8 cellular contexts compared by ENCODE assay signal in the genomic region with DNA sequence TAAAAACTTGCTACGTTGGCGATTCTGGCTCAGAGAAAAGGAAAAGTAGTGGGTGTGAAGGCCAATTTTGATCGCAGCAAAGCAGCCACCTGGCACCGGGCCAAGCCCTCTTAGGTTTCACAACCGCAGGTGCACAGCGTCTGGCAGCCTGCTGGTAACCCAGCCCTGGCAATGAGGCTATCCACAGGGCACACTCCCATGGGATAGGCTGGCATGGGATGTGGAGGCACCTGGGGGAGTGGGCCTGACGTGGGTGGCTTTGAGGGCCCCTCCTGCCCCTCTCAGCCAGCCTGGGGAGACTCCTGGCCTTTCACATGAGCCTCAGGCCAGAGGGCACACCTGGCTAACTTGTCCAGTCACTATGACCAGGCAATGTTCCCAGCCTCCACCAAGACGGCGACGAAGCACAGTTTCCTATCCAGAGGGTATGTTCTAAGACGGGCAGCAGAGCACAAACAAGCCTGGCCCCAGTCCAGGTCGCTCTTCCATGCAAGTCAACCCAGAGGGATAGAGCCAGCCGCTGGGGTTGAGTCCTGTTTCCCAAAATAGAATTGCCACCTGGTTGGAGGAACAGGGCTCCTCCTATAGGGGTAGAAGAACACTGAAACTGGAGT. TPM values are rescaled to one million over a fixed set of nuclear protein-coding genes. Genes with fewer than 3 reads are reported as not detected.
A peak's percentile ranks its signal among the peaks of the same experiment; 100 is the strongest.
DNase-seq lines count a peak whose midpoint lies in the region; ATAC-seq and TF ChIP-seq lines count a peak whose summit lies in the region.

No MANE protein-coding gene starts in this region.

- H3K9me3 ChIP-seq in hepatocyte (ENCODE audit: low read depth) = no peaks in the 10 kb centered on the region
- H3K9me3 ChIP-seq in tibial nerve = no peaks in the 10 kb centered on the region

- TF ChIP-seq POLR2A in tibial nerve (IDR thresholded peaks at IDR 0.05) = no peak

- peaks cover 4% of the 10 kb centered on the region for H3K79me2 ChIP-seq in hepatocyte

- no peaks in the 10 kb centered on the region for H3K9me2 ChIP-seq in hepatocyte (replicated peaks; ENCODE audit: insufficient read depth)

- H3K4me3 ChIP-seq in hepatocyte = no peak overlapping the region
- H3K4me3 ChIP-seq in tibial nerve = no peak overlapping the region

- TF ChIP-seq CTCF in C4-2B (conservative IDR thresholded peaks at IDR 0.05) (no peak), hepatocyte (IDR thresholded peaks at IDR 0.05; ENCODE audit: poor library complexity) (no peak), tibial nerve (IDR thresholded peaks at IDR 0.05) (no peak)

- no peaks in the 10 kb centered on the region for H3K36me3 Mint-ChIP-seq in activated CD4-positive, alpha-beta T cell treated with anti-CD3 and anti-CD28 coated beads, Interleukin-2, amount 10 ng/mL, durations not matched to agents 24 days and 14 days (ENCODE audit: low read depth)

- peak; percentile 34 for ATAC-seq in GM21390 (IDR thresholded peaks at IDR 0.05; ENCODE audit: unreplicated experiment)
- no peak for ATAC-seq in GM21619 (IDR thresholded peaks at IDR 0.05; ENCODE audit: unreplicated experiment)

- H3K27me3 ChIP-seq in hepatocyte (no peaks in the 10 kb centered on the region), tibial nerve (no peaks in the 10 kb centered on the region)

- H3K4me2 ChIP-seq in hepatocyte = no peak overlapping the region

- H3K9me3 Mint-ChIP-seq in activated CD4-positive, alpha-beta T cell treated with anti-CD3 and anti-CD28 coated beads, Interleukin-2, amount 10 ng/mL, durations not matched to agents 24 days and 14 days = no peaks in the 10 kb centered on the region

- H4K20me1 ChIP-seq in hepatocyte (ENCODE audit: insufficient read depth, poor library complexity, severe bottlenecking) = no peaks in the 10 kb centered on the region

- H3K36me3 ChIP-seq in hepatocyte (replicated peaks; ENCODE audit: insufficient read depth, low read depth) = no peaks in the 10 kb centered on the region
- peaks cover 0 to 22% (median 0%) of the 10 kb centered on the region in 3 donors for H3K36me3 ChIP-seq in tibial nerve

- 84% methylated on average over 13 of the region's 13 CpGs for WGBS in hepatocyte (ENCODE audit: low lambda C conversion rate, missing lambda C conversion rate)
- 62 to 78% methylated on average over 12 of the region's 13 CpGs for WGBS in tibial nerve, 2 donors

- peaks cover 2% of the 10 kb centered on the region for H3K27me3 Mint-ChIP-seq in activated CD4-positive, alpha-beta T cell treated with anti-CD3 and anti-CD28 coated beads, Interleukin-2, amount 10 ng/mL, durations not matched to agents 24 days and 14 days

- DNase-seq in NCI-H146 treated with DMSO at 0.1 percent for 48 hours (lab: John Stamatoyannopoulos, UW; ENCODE audit: unreplicated experiment) = peak; percentile 91
- peak; percentile 60 for DNase-seq in activated CD4-positive, alpha-beta T cell treated with anti-CD3 and anti-CD28 coated beads, Interleukin-2, amount 10 ng/mL, durations not matched to agents 24 days and 14 days
- DNase-seq in hepatocyte (ENCODE audit: low spot score) = peak; percentile 42
- DNase-seq in tibial nerve (ENCODE audit: low spot score in 2 of 2) = peak; percentile 26 to 36
- DNase-seq in Ammon's horn (ENCODE audit: low spot score) = no peak

- no peak overlapping the region for H2AFZ ChIP-seq in hepatocyte

- no peak for TF ChIP-seq EP300 in tibial nerve (IDR thresholded peaks at IDR 0.05)

- peaks cover 5% of the 10 kb centered on the region for H3K4me1 Mint-ChIP-seq in activated CD4-positive, alpha-beta T cell treated with anti-CD3 and anti-CD28 coated beads, Interleukin-2, amount 10 ng/mL, durations not matched to agents 24 days and 14 days

- H3K27ac ChIP-seq in C4-2B = peak overlapping the region; percentile 87
- H3K27ac ChIP-seq in hepatocyte = no peak overlapping the region
- peak overlapping the region in 1 of 4 donors; percentile 43 for H3K27ac ChIP-seq in tibial nerve

- intact Hi-C loops in activated CD4-positive, alpha-beta T cell treated with anti-CD3 and anti-CD28 coated beads, Interleukin-2, amount 10 ng/mL, durations not matched to agents 24 days and 14 days (cut with micrococcal nuclease) = no loop called here

- no peaks in the 10 kb centered on the region for H3K4me1 ChIP-seq in hepatocyte (ENCODE audit: insufficient read depth)
- peaks cover 0 to 14% (median 6%) of the 10 kb centered on the region in 4 donors for H3K4me1 ChIP-seq in tibial nerve

- no peak overlapping the region for H3K4me3 Mint-ChIP-seq in activated CD4-positive, alpha-beta T cell treated with anti-CD3 and anti-CD28 coated beads, Interleukin-2, amount 10 ng/mL, durations not matched to agents 24 days and 14 days

- no peak overlapping the region for H3K27ac Mint-ChIP-seq in activated CD4-positive, alpha-beta T cell treated with anti-CD3 and anti-CD28 coated beads, Interleukin-2, amount 10 ng/mL, durations not matched to agents 24 days and 14 days

RNA-seq across cellular contexts. Expression of a gene that starts 19.0 kb away (rescaled TPM):
- 0.35 and 2.0 TPM in 2 replicates for total RNA-seq in activated CD4-positive, alpha-beta T cell treated with anti-CD3 and anti-CD28 coated beads, Interleukin-2, amount 10 ng/mL, durations not matched to agents 24 days and 14 days
- total RNA-seq in hepatocyte = 15.5 and 20.8 TPM in 2 replicates
- 16.7 and 24.1 TPM in 2 replicates for polyA plus RNA-seq in hepatocyte
- 1 to 10 TPM; 5.7 to 7.4 (median 6.6) TPM for total RNA-seq in tibial nerve

RNA-seq across cellular contexts. Expression of a gene that starts 38.6 kb away (rescaled TPM):
- total RNA-seq in activated CD4-positive, alpha-beta T cell treated with anti-CD3 and anti-CD28 coated beads, Interleukin-2, amount 10 ng/mL, durations not matched to agents 24 days and 14 days = 566 and 581 TPM in 2 replicates
- total RNA-seq in hepatocyte = 282 and 288 TPM in 2 replicates
- 182 and 203 TPM in 2 replicates for polyA plus RNA-seq in hepatocyte
- 100 to 1,000 TPM; 102 to 152 (median 120) TPM for total RNA-seq in tibial nerve

RNA-seq across cellular contexts. Expression of a gene that starts 39.0 kb away (rescaled TPM):
- 28.9 and 30.4 TPM in 2 replicates for total RNA-seq in activated CD4-positive, alpha-beta T cell treated with anti-CD3 and anti-CD28 coated beads, Interleukin-2, amount 10 ng/mL, durations not matched to agents 24 days and 14 days
- total RNA-seq in hepatocyte (32.3 and 33.8 TPM in 2 replicates), tibial nerve (10 to 100 TPM in 3 of 4 donors, 1 to 10 TPM in 1; 9.8 to 29.1 (median 15.4) TPM)
- polyA plus RNA-seq in hepatocyte = 10.3 and 12.3 TPM in 2 replicates
